ENCODE assay signal across 8 cellular contexts in genomic region chr12:53324113-53324778, GRCh38.
DNase-seq lines count a peak whose midpoint lies in the region; TF ChIP-seq lines count a peak whose summit lies in the region.

No MANE protein-coding gene starts in this region.

- TF ChIP-seq CTCF in HFF-Myc (IDR thresholded peaks at IDR 0.05; ENCODE audit: low read depth, low read length, missing control alignments) = no peak

- peak overlapping the region; percentile 57 for H3K4me3 ChIP-seq in HFF-Myc (replicated peaks; ENCODE audit: low read depth, low read length)
- H3K4me3 ChIP-seq in iPS-11a (ENCODE audit: low read depth, low read length) = peak overlapping the region; percentile 2

- DNase-seq in COLO668 (lab: John Stamatoyannopoulos, UW; ENCODE audit: unreplicated experiment) = peak; percentile 11
- no peak for DNase-seq in HFF-Myc (ENCODE audit: extremely low read depth, low read depth)
- DNase-seq in SIG-M5 (lab: John Stamatoyannopoulos, UW) = peak; percentile 37
- peak in 2 of 3 donors; percentile 43 to 49 for DNase-seq in stimulated activated CD4-positive, alpha-beta T cell treated with anti-CD3 and anti-CD28 coated beads, Interleukin-12 subunit alpha, Interleukin-12 subunit beta, amount 100 ng/mL, for 48 hours (ENCODE audit: low read depth in 2 of 3, low spot score in 1 of 3)
- no peak for DNase-seq in NCI-H2107 treated with DMSO at 0.1 percent for 48 hours (lab: John Stamatoyannopoulos, UW; ENCODE audit: unreplicated experiment)
- DNase-seq in SW 1271 (lab: John Stamatoyannopoulos, UW) = no peak

- peaks cover 39% of the 10 kb centered on the region for H3K4me1 Mint-ChIP-seq in activated naive CD4-positive, alpha-beta T cell treated with anti-CD3 and anti-CD28 coated beads, Interleukin-2, amount 50 U/mL, for 24 hours

- H3K9me3 Mint-ChIP-seq in activated naive CD4-positive, alpha-beta T cell treated with anti-CD3 and anti-CD28 coated beads, Interleukin-2, amount 50 U/mL, for 24 hours = no peaks in the 10 kb centered on the region

- H3K36me3 Mint-ChIP-seq in activated naive CD4-positive, alpha-beta T cell treated with anti-CD3 and anti-CD28 coated beads, Interleukin-2, amount 50 U/mL, for 24 hours = no peaks in the 10 kb centered on the region

- peak overlapping the region; percentile 96 for H3K4me3 Mint-ChIP-seq in activated naive CD4-positive, alpha-beta T cell treated with anti-CD3 and anti-CD28 coated beads, Interleukin-2, amount 50 U/mL, for 24 hours

- H3K27ac Mint-ChIP-seq in activated naive CD4-positive, alpha-beta T cell treated with anti-CD3 and anti-CD28 coated beads, Interleukin-2, amount 50 U/mL, for 24 hours = peak overlapping the region; percentile 99

- H3K27me3 Mint-ChIP-seq in activated naive CD4-positive, alpha-beta T cell treated with anti-CD3 and anti-CD28 coated beads, Interleukin-2, amount 50 U/mL, for 24 hours = no peaks in the 10 kb centered on the region

Comparison
In these comparisons a context has a peak if more than half of its experiments do, and no peak if none do; other contexts are left out.
1. DNase-seq: peak in COLO668 (single experiment), SIG-M5 (single experiment) and stimulated activated CD4-positive, alpha-beta T cell treated with anti-CD3 and anti-CD28 coated beads, Interleukin-12 subunit alpha, Interleukin-12 subunit beta, amount 100 ng/mL, for 48 hours (2 of 3); none in HFF-Myc (single experiment), NCI-H2107 treated with DMSO at 0.1 percent for 48 hours (single experiment) and SW 1271 (0 of 2).